13 cellular contexts compared by ENCODE assay signal in genomic region chr5:78587775-78588291, GRCh38.
DNase-seq lines count a peak whose midpoint lies in the region; ATAC-seq and TF ChIP-seq lines count a peak whose summit lies in the region.
"Had no signal": no experiment of that assay in that cellular context is flagged by ENCODE, and none has a peak within 500 bp of the region (broad histone marks: within the 10 kb centered on the region; RNA-seq: fewer than 3 reads in every experiment).

No MANE protein-coding gene starts in this region.

- H4K20me1 ChIP-seq in Karpas-422 (ENCODE audit: insufficient read depth, low read depth, low read length): no peaks in the 10 kb centered on the region

- CTCF ChIA-PET in activated naive CD4-positive, alpha-beta T cell treated with anti-CD3 and anti-CD28 coated beads, Interleukin-2, amount 10 ng/mL, durations not matched to agents 7 days and 5 days (lab: Charles Lee): no interaction called here

- intact Hi-C loops in colonic mucosa (cut with DNase I): no loop called here

- no peaks in the 10 kb centered on the region for H3K36me3 Mint-ChIP-seq in activated naive CD4-positive, alpha-beta T cell treated with anti-CD3 and anti-CD28 coated beads, Interleukin-2, amount 10 ng/mL, durations not matched to agents 7 days and 5 days
- H3K36me3 Mint-ChIP-seq: activated naive CD8-positive, alpha-beta T cell treated with anti-CD3 and anti-CD28 coated beads, Interleukin-2, amount 10 ng/mL, durations not matched to agents 7 days and 5 days had no signal

- ATAC-seq in GM21423 (IDR thresholded peaks at IDR 0.05; ENCODE audit: unreplicated experiment): no peak
- ATAC-seq: lower lobe of right lung had no signal

- H3K36me3 ChIP-seq in colonic mucosa (no peaks in the 10 kb centered on the region), mucosa of rectum (ENCODE audit: control insufficient read depth in 2 of 2, insufficient read depth in 2 of 2, low read length in 2 of 2) (peaks cover 0 to 4% of the 10 kb centered on the region in 2 donors), Karpas-422 (ENCODE audit: insufficient read depth, low read length) (no peaks in the 10 kb centered on the region)
- H3K36me3 ChIP-seq: lower lobe of right lung had no signal

- no peaks in the 10 kb centered on the region for H3K4me1 ChIP-seq in colonic mucosa
- H3K4me1 ChIP-seq in mucosa of rectum (ENCODE audit: control insufficient read depth in 2 of 2, insufficient read depth in 2 of 2, low read length in 2 of 2): peaks cover 0 to 6% of the 10 kb centered on the region in 2 donors
- no peaks in the 10 kb centered on the region for H3K4me1 ChIP-seq in Karpas-422 (ENCODE audit: low read length)

- no peak overlapping the region for H3K4me2 ChIP-seq in Karpas-422 (ENCODE audit: low read depth, low read length, poor library complexity, severe bottlenecking)

- no peak overlapping the region for H2AFZ ChIP-seq in Karpas-422 (ENCODE audit: low read length)

- H3K27me3 ChIP-seq in colonic mucosa (no peaks in the 10 kb centered on the region), mucosa of rectum (ENCODE audit: control insufficient read depth in 2 of 2, insufficient read depth in 2 of 2, low read length in 2 of 2) (no peaks in the 10 kb centered on the region), Karpas-422 (ENCODE audit: low read length) (no peaks in the 10 kb centered on the region)

- no peak overlapping the region for H3K27ac Mint-ChIP-seq in activated naive CD4-positive, alpha-beta T cell treated with anti-CD3 and anti-CD28 coated beads, Interleukin-2, amount 10 ng/mL, durations not matched to agents 7 days and 5 days
- H3K27ac Mint-ChIP-seq: activated naive CD8-positive, alpha-beta T cell treated with anti-CD3 and anti-CD28 coated beads, Interleukin-2, amount 10 ng/mL, durations not matched to agents 7 days and 5 days had no signal

- H3K4me3 ChIP-seq in AG10803 (ENCODE audit: low read length): no peak overlapping the region
- no peak overlapping the region for H3K4me3 ChIP-seq in colonic mucosa
- H3K4me3 ChIP-seq in mucosa of rectum (ENCODE audit: low read length in 2 of 2): no peak overlapping the region
- H3K4me3 ChIP-seq in Karpas-422 (ENCODE audit: low read length): no peak overlapping the region
- H3K4me3 ChIP-seq: lower lobe of right lung had no signal

- no peak for TF ChIP-seq CTCF in AG10803 (conservative IDR thresholded peaks at IDR 0.05; ENCODE audit: low read length)
- no peak for TF ChIP-seq CTCF in colonic mucosa (IDR thresholded peaks at IDR 0.05)

- H3K4me1 Mint-ChIP-seq in activated naive CD4-positive, alpha-beta T cell treated with anti-CD3 and anti-CD28 coated beads, Interleukin-2, amount 10 ng/mL, durations not matched to agents 7 days and 5 days: no peaks in the 10 kb centered on the region

- H3K9ac ChIP-seq in colonic mucosa (ENCODE audit: low read depth in 2 of 2, low read length in 2 of 2) (no peak overlapping the region), mucosa of rectum (ENCODE audit: low read depth in 1 of 2, low read length in 2 of 2) (no peak overlapping the region), Karpas-422 (ENCODE audit: low read length) (no peak overlapping the region)

- no peaks in the 10 kb centered on the region for H3K9me3 Mint-ChIP-seq in activated naive CD4-positive, alpha-beta T cell treated with anti-CD3 and anti-CD28 coated beads, Interleukin-2, amount 10 ng/mL, durations not matched to agents 7 days and 5 days

- H3K27me3 Mint-ChIP-seq in activated naive CD4-positive, alpha-beta T cell treated with anti-CD3 and anti-CD28 coated beads, Interleukin-2, amount 10 ng/mL, durations not matched to agents 7 days and 5 days: peaks cover 7% of the 10 kb centered on the region

- no peaks in the 10 kb centered on the region for H3K9me3 ChIP-seq in colonic mucosa
- no peaks in the 10 kb centered on the region for H3K9me3 ChIP-seq in mucosa of rectum (ENCODE audit: control insufficient read depth in 2 of 2, low read length in 2 of 2)
- H3K9me3 ChIP-seq in Karpas-422 (ENCODE audit: low read length): no peaks in the 10 kb centered on the region
- H3K9me3 ChIP-seq: lower lobe of right lung had no signal

- H3K4me3 Mint-ChIP-seq in activated naive CD4-positive, alpha-beta T cell treated with anti-CD3 and anti-CD28 coated beads, Interleukin-2, amount 10 ng/mL, durations not matched to agents 7 days and 5 days: no peak overlapping the region
- H3K4me3 Mint-ChIP-seq: activated naive CD8-positive, alpha-beta T cell treated with anti-CD3 and anti-CD28 coated beads, Interleukin-2, amount 10 ng/mL, durations not matched to agents 7 days and 5 days had no signal

- DNase-seq in AG10803 (ENCODE audit: low read depth) (peak; percentile 93), MV-4-11 (lab: John Stamatoyannopoulos, UW) (peak; percentile 87), colonic mucosa (no peak), Karpas-422 (no peak), superior temporal gyrus (ENCODE audit: extremely low spot score) (no peak)
- no peak for DNase-seq in activated naive CD4-positive, alpha-beta T cell treated with anti-CD3 and anti-CD28 coated beads, Interleukin-2, amount 10 ng/mL, durations not matched to agents 7 days and 5 days
- DNase-seq: activated naive CD8-positive, alpha-beta T cell treated with anti-CD3 and anti-CD28 coated beads, Interleukin-2, amount 10 ng/mL, durations not matched to agents 7 days and 5 days; lower lobe of right lung; NCI-H1092 treated with DMSO at 0.1 percent for 48 hours; stimulated activated naive CD4-positive, alpha-beta T cell had no signal

- H3K27ac ChIP-seq in colonic mucosa (peak overlapping the region; percentile 7), mucosa of rectum (ENCODE audit: low read depth in 2 of 2, low read length in 2 of 2) (peak overlapping the region; percentile 44 to 53), Karpas-422 (ENCODE audit: low read length) (no peak overlapping the region)
- H3K27ac ChIP-seq: C4-2B, lower lobe of right lung had no signal

- H3K79me2 ChIP-seq in Karpas-422 (ENCODE audit: low read length): no peaks in the 10 kb centered on the region

- no peaks in the 10 kb centered on the region for H3K9me2 ChIP-seq in Karpas-422 (replicated peaks; ENCODE audit: insufficient read depth, low read length)

Comparison
In these comparisons a context has a peak if more than half of its experiments do, and no peak if none do; other contexts are left out.
1. DNase-seq: peak in AG10803 (single experiment) and MV-4-11 (single experiment); none in colonic mucosa (single experiment), Karpas-422 (single experiment), activated naive CD4-positive, alpha-beta T cell treated with anti-CD3 and anti-CD28 coated beads, Interleukin-2, amount 10 ng/mL, durations not matched to agents 7 days and 5 days (single experiment) and superior temporal gyrus (single experiment).